In the genomic region with DNA sequence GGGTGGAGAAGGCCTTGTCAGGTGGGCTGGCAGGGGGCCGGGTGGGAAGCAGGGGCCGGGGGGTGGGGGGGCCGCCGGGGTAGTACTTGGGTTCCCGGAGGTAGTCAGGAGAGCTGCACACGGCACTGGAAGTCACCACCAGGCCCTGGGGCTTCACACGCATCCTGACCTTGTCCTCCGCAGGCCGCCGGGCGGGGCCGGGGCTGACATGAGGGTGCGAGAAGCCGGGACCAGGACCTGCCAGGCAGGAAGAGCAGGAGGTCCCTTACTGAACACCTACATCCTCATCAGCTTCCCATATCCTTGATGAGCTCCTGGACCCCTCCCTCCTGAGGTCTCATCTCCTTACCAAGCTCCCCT, we compare ENCODE assay signal across 21 cellular contexts. TPM values are rescaled to one million over a fixed set of nuclear protein-coding genes. Genes with fewer than 3 reads are reported as not detected.
DNase-seq lines count a peak whose midpoint lies in the region; ATAC-seq and TF ChIP-seq lines count a peak whose summit lies in the region.
"Had no signal": no experiment of that assay in that cellular context is flagged by ENCODE, and none has a peak within 500 bp of the region (broad histone marks: within the 10 kb centered on the region; RNA-seq: fewer than 3 reads in every experiment).

No MANE protein-coding gene starts in this region.

- TF ChIP-seq POLR2A in adrenal gland (IDR thresholded peaks at IDR 0.05) = no peak
- no peak for TF ChIP-seq POLR2A in gastrocnemius medialis (IDR thresholded peaks at IDR 0.05)
- TF ChIP-seq POLR2A in ovary (IDR thresholded peaks at IDR 0.05) = no peak

- H3K9me3 ChIP-seq in adrenal gland (replicated peaks in 1 of 3) = no peaks in the 10 kb centered on the region
- H3K9me3 ChIP-seq in gastrocnemius medialis = no peaks in the 10 kb centered on the region
- no peaks in the 10 kb centered on the region for H3K9me3 ChIP-seq in ovary
- H3K9me3 ChIP-seq: A549, BE2C, HAP-1 had no signal

- in situ Hi-C loops in gastrocnemius medialis (cut with MboI; ENCODE audit: low sequenced_read_pairs in 4 of 4) = loop anchor here in 2 of 4 donors (5.0 to 10.0 kb wide), 2 partner anchors 53 to 55 kb away; partner anchors contain the start of gene AHDC1 (in 1 of the 2)

- intact Hi-C loops in adrenal gland (cut with DNase I) = loop anchor here in 1 of 2 donors (10.0 kb wide), 1 partner anchor 147 kb away; no protein-coding TSS in a partner anchor
- intact Hi-C loops in gastrocnemius medialis (cut with DNase I; ENCODE audit: low total_unique reads) = no loop called here
- intact Hi-C loops in ovary (cut with DNase I) = no loop called here

- H3K4me3 ChIP-seq in H7 (ENCODE audit: insufficient read depth, low read depth, low read length) = no peak overlapping the region
- H3K4me3 ChIP-seq in adrenal gland = no peak overlapping the region
- H3K4me3 ChIP-seq in gastrocnemius medialis = no peak overlapping the region
- H3K4me3 ChIP-seq in ovary = no peak overlapping the region
- H3K4me3 ChIP-seq: A549; BLaER1 treated with 17β-estradiol and CSF1 and Interleukin-3, amounts not matched to agents 10 nM and 100 nM; HAP-1 had no signal

- peak overlapping the region; percentile 60 to 97 (median 89) for H3K27ac ChIP-seq in adrenal gland
- peak overlapping the region in 3 of 4 donors; percentile 23 to 100 (median 100) for H3K27ac ChIP-seq in gastrocnemius medialis
- H3K27ac ChIP-seq in ovary = no peak overlapping the region
- H3K27ac ChIP-seq: A549 had no signal

- peak; percentile 14 for ATAC-seq in esophagus mucosa
- ATAC-seq in gastrocnemius medialis = no peak
- ATAC-seq: A549 had no signal

- TF ChIP-seq CTCF in adrenal gland (IDR thresholded peaks at IDR 0.05) = no peak
- TF ChIP-seq CTCF in gastrocnemius medialis (IDR thresholded peaks at IDR 0.05 in 4 of 5, conservative IDR thresholded peaks at IDR 0.05 in 1 of 5) = no peak
- no peak for TF ChIP-seq CTCF in ovary (IDR thresholded peaks at IDR 0.05)

- WGBS in adrenal gland, 4 donors = 44 to 63% (median 51%) methylated on average over 8 to 14 of the region's 14 CpGs; no CpG with 5 or more reads in 1 of the 4 donors
- 83 to 92% (median 87%) methylated on average over 12 to 14 of the region's 14 CpGs for WGBS in ovary, 3 donors

- H3K27me3 ChIP-seq in H7 (ENCODE audit: control insufficient read depth, insufficient read depth, low read length) (no peaks in the 10 kb centered on the region), adrenal gland (no peaks in the 10 kb centered on the region), gastrocnemius medialis (no peaks in the 10 kb centered on the region), ovary (no peaks in the 10 kb centered on the region)
- H3K27me3 ChIP-seq: BE2C; BLaER1 treated with 17β-estradiol and CSF1 and Interleukin-3, amounts not matched to agents 10 nM and 100 nM had no signal

- H3K4me1 ChIP-seq in adrenal gland (replicated peaks in 1 of 2) = peaks cover 26 to 34% of the 10 kb centered on the region in 2 donors
- H3K4me1 ChIP-seq in gastrocnemius medialis = peaks cover 18% of the 10 kb centered on the region in 2 donors
- H3K4me1 ChIP-seq in ovary (ENCODE audit: insufficient read depth) = peaks cover 6% of the 10 kb centered on the region
- H3K4me1 ChIP-seq: HAP-1 had no signal

- TF ChIP-seq EP300 in ovary (IDR thresholded peaks at IDR 0.05) = no peak

- DNase-seq in H7 = peak; percentile 65
- peak in 6 of 7 donors; percentile 49 to 73 (median 66) for DNase-seq in adrenal gland
- DNase-seq in gastrocnemius medialis = no peak
- no peak for DNase-seq in iPS-NIHi11 (ENCODE audit: low spot score)
- DNase-seq in medulla oblongata (ENCODE audit: extremely low spot score) = no peak
- DNase-seq in ovary = no peak
- no peak for DNase-seq in NCI-H2196 (lab: John Stamatoyannopoulos, UW; ENCODE audit: unreplicated experiment)
- DNase-seq: 8988T; ACHN; AML-193; BE2C; Calu3; CD4-positive, alpha-beta T cell; CD8-positive, alpha-beta memory T cell; DMS53; DND-41; HFFc6 had no signal

- H3K36me3 ChIP-seq in H7 (replicated peaks; ENCODE audit: control insufficient read depth, insufficient read depth, low read length) (peaks cover 3% of the 10 kb centered on the region), adrenal gland (replicated peaks in 1 of 2) (peaks cover 0 to 65% of the 10 kb centered on the region in 2 donors), gastrocnemius medialis (peaks cover 0 to 51% of the 10 kb centered on the region in 2 donors), ovary (no peaks in the 10 kb centered on the region)
- H3K36me3 ChIP-seq: HAP-1 had no signal

RNA-seq across cellular contexts. Expression of gene AHDC1, which starts 52.0 kb away (rescaled TPM):
- total RNA-seq in H7 (2014; rRNA removed; shearing (Covaris generic)) = 8.8 and 11.2 TPM in 2 replicates
- total RNA-seq in adrenal gland = 100 to 1,000 TPM in 1 of 8 donors, 10 to 100 TPM in 7; 43.9 to 111 (median 71.8) TPM
- polyA plus RNA-seq in adrenal gland = 10 to 100 TPM; 10.4 to 98.5 (median 27.0) TPM
- 51.7 TPM for total RNA-seq in esophagus mucosa
- 10 to 100 TPM; 22.2 to 57.9 (median 35.2) TPM for total RNA-seq in gastrocnemius medialis
- total RNA-seq in ovary = 100 to 1,000 TPM in 3 of 7 donors, 10 to 100 TPM in 4; 11.3 to 159 (median 91.2) TPM
- polyA plus RNA-seq in ovary = 10 to 100 TPM; 11.2 to 33.2 TPM

Comparison
In these comparisons a context has a peak if more than half of its experiments do, and no peak if none do; other contexts are left out.
1. DNase-seq: peak in H7 (single experiment) and adrenal gland (6 of 7); none in gastrocnemius medialis (0 of 2), iPS-NIHi11 (single experiment), medulla oblongata (single experiment), ovary (0 of 5) and NCI-H2196 (single experiment).
2. H3K27ac ChIP-seq: peak in adrenal gland (5 of 5) and gastrocnemius medialis (3 of 4); none in ovary (0 of 2).